Comparison of ENCODE assay signal across 25 cellular contexts in genomic region chr9:77543131-77543822, GRCh38.
"Had no signal": no experiment of that assay in that cellular context is flagged by ENCODE, and none has a peak within 500 bp of the region (broad histone marks: within the 10 kb centered on the region; RNA-seq: fewer than 3 reads in every experiment).

No MANE protein-coding gene starts in this region.

- H3K27ac ChIP-seq: coronary artery, heart left ventricle, left ventricle myocardium inferior, parathyroid adenoma, psoas muscle, right lobe of liver, spleen, testis, tibial nerve, upper lobe of right lung, vagina had no signal

- H3K9me3 ChIP-seq: testis, upper lobe of right lung, vagina had no signal

- ATAC-seq: esophagus mucosa; heart left ventricle; left cardiac atrium; natural killer cell; right lobe of liver; stimulated activated memory B cell treated with anti-CD40 and anti-IgM and Interleukin-4, amounts not matched to agents 10 μg/mL and 1 μg/mL and 100 μg/mL, for 72 hours; stimulated activated naive CD8-positive, alpha-beta T cell treated with anti-CD3 and anti-CD28 coated beads, Interleukin-15, amount 100 ng/mL, for 72 hours; upper lobe of right lung had no signal

- H3K36me3 Mint-ChIP-seq: immature natural killer cell; natural killer cell; stimulated activated memory B cell treated with anti-CD40 and anti-IgM and Interleukin-4, amounts not matched to agents 10 μg/mL and 1 μg/mL and 100 μg/mL, for 72 hours had no signal

- H3K27ac Mint-ChIP-seq: immature natural killer cell; natural killer cell; stimulated activated memory B cell treated with anti-CD40 and anti-IgM and Interleukin-4, amounts not matched to agents 10 μg/mL and 1 μg/mL and 100 μg/mL, for 72 hours; stimulated activated naive CD8-positive, alpha-beta T cell treated with anti-CD3 and anti-CD28 coated beads, Interleukin-15, amount 100 ng/mL, for 72 hours had no signal

- H3K27me3 Mint-ChIP-seq: stimulated activated naive CD8-positive, alpha-beta T cell treated with anti-CD3 and anti-CD28 coated beads, Interleukin-15, amount 100 ng/mL, for 72 hours had no signal

- DNase-seq: effector CD4-positive, alpha-beta T cell; heart left ventricle; hippocampal formation; immature natural killer cell; kidney; left cardiac atrium; left ventricle myocardium inferior; natural killer cell; psoas muscle; retina; right lobe of liver; spleen; stimulated activated CD4-positive, alpha-beta T cell treated with anti-CD3 and anti-CD28 coated beads, Interleukin-15, amount 100 ng/mL, for 24 hours; stimulated activated CD4-positive, alpha-beta T cell treated with anti-CD3 and anti-CD28 coated beads, Interleukin-1b, Interleukin-23, amount 100 ng/mL, for 48 hours; stimulated activated CD4-positive, alpha-beta T cell treated with anti-CD3 and anti-CD28 coated beads, Interleukin-4, amount 100 ng/mL, for 24 hours; stimulated activated naive CD8-positive, alpha-beta T cell treated with anti-CD3 and anti-CD28 coated beads, Interleukin-15, amount 100 ng/mL, for 72 hours; testis; upper lobe of right lung had no signal

- H3K27me3 ChIP-seq: heart left ventricle, right lobe of liver, spleen, testis, tibial nerve, upper lobe of right lung, vagina had no signal

- H3K4me1 Mint-ChIP-seq: immature natural killer cell; natural killer cell; neural crest cell; stimulated activated memory B cell treated with anti-CD40 and anti-IgM and Interleukin-4, amounts not matched to agents 10 μg/mL and 1 μg/mL and 100 μg/mL, for 72 hours; stimulated activated naive CD8-positive, alpha-beta T cell treated with anti-CD3 and anti-CD28 coated beads, Interleukin-15, amount 100 ng/mL, for 72 hours had no signal

- H2AFZ ChIP-seq: parathyroid adenoma had no signal

- H3K36me3 ChIP-seq: heart left ventricle, left ventricle myocardium inferior, right lobe of liver, spleen, tibial nerve, upper lobe of right lung, vagina had no signal

- H3K79me2 ChIP-seq: parathyroid adenoma had no signal

- H3K4me1 ChIP-seq: heart left ventricle, left ventricle myocardium inferior, parathyroid adenoma, psoas muscle, right lobe of liver, spleen, testis, tibial nerve, upper lobe of right lung, vagina had no signal

- H3K4me3 ChIP-seq: coronary artery, heart left ventricle, left ventricle myocardium inferior, psoas muscle, right lobe of liver, spleen, testis, tibial nerve, upper lobe of right lung, vagina had no signal

- H3K4me3 Mint-ChIP-seq: immature natural killer cell; natural killer cell; neural crest cell; stimulated activated memory B cell treated with anti-CD40 and anti-IgM and Interleukin-4, amounts not matched to agents 10 μg/mL and 1 μg/mL and 100 μg/mL, for 72 hours had no signal
